8 cellular contexts compared by ENCODE assay signal in genomic region chr12:89708793-89709156, GRCh38. TPM values are rescaled to one million over a fixed set of nuclear protein-coding genes. Genes with fewer than 3 reads are reported as not detected.
DNase-seq lines count a peak whose midpoint lies in the region; ATAC-seq and TF ChIP-seq lines count a peak whose summit lies in the region.

TSS of gene ATP2B1 (minus strand) at chr12:89708838. CDS start at chr12:89655886, 52,952 bp downstream.

- H3K27me3 ChIP-seq in liver (ENCODE audit: control insufficient read depth in 4 of 4, insufficient read depth in 4 of 4, low read length in 3 of 4): no peaks in the 10 kb centered on the region

- H3K36me3 Mint-ChIP-seq in dendritic cell treated with granulocyte-macrophage colony-stimulating factor and Interleukin-4, amounts not matched to agents 40 ng/mL and 50 ng/mL, for 4 days (ENCODE audit: low read depth): peaks cover 59% of the 10 kb centered on the region

- H3K9me3 Mint-ChIP-seq in dendritic cell treated with granulocyte-macrophage colony-stimulating factor and Interleukin-4, amounts not matched to agents 40 ng/mL and 50 ng/mL, for 4 days: peaks cover 6% of the 10 kb centered on the region

- peak within 1 kb of the TSS; percentile 84 to 98 (median 87) for H3K4me3 ChIP-seq in liver (ENCODE audit: low read depth in 1 of 3, low read length in 3 of 3)

- H3K27ac ChIP-seq in liver (ENCODE audit: low read depth in 1 of 2, low read length in 2 of 2): peak within 1 kb of the TSS; percentile 80 to 95

- no peaks in the 10 kb centered on the region for H3K36me3 ChIP-seq in liver (ENCODE audit: control insufficient read depth in 4 of 4, insufficient read depth in 3 of 4, low read depth in 1 of 4, low read length in 3 of 4)

- ATAC-seq in GM19023 (IDR thresholded peaks at IDR 0.05; ENCODE audit: unreplicated experiment) (peak; percentile 56), HG03196 (IDR thresholded peaks at IDR 0.05; ENCODE audit: unreplicated experiment) (peak; percentile 61)

- peaks cover 16% of the 10 kb centered on the region for H3K4me1 Mint-ChIP-seq in dendritic cell treated with granulocyte-macrophage colony-stimulating factor and Interleukin-4, amounts not matched to agents 40 ng/mL and 50 ng/mL, for 4 days (ENCODE audit: low read depth)

- peak within 1 kb of the TSS; percentile 99 for H3K4me3 Mint-ChIP-seq in dendritic cell treated with granulocyte-macrophage colony-stimulating factor and Interleukin-4, amounts not matched to agents 40 ng/mL and 50 ng/mL, for 4 days

- peak in 1 of 2 donors; percentile 39 for TF ChIP-seq RAD21 in liver (IDR thresholded peaks at IDR 0.05)

- H3K9ac ChIP-seq in liver (ENCODE audit: low read depth in 1 of 2, low read length in 2 of 2): peak within 1 kb of the TSS; percentile 67 to 77

- DNase-seq in AG20443 (ENCODE audit: low spot score): peak; percentile 92
- DNase-seq in NCI-H526 (lab: John Stamatoyannopoulos, UW): peak; percentile 51 to 93
- DNase-seq in activated CD4-positive, alpha-beta T cell treated with anti-CD3 and anti-CD28 coated beads, Interleukin-2, amount 50 U/mL, for 24 hours (ENCODE audit: low read depth in 1 of 2, low spot score in 1 of 2): peak; percentile 59 to 65
- DNase-seq in stimulated activated CD4-positive, alpha-beta T cell treated with anti-CD3 and anti-CD28 coated beads, Interleukin-4, amount 100 ng/mL, for 4 hours: peak; percentile 76 to 78

- H3K4me1 ChIP-seq in liver (ENCODE audit: control insufficient read depth in 4 of 4, insufficient read depth in 4 of 4, low read length in 3 of 4): peaks cover 0 to 16% (median 7%) of the 10 kb centered on the region in 4 donors

- intact Hi-C loops in dendritic cell treated with granulocyte-macrophage colony-stimulating factor and Interleukin-4, amounts not matched to agents 40 ng/mL and 50 ng/mL, for 4 days (cut with micrococcal nuclease): loop anchor here (1.0 kb wide), 2 partner anchors 48 to 156 kb away; no protein-coding TSS in a partner anchor

- H3K9me3 ChIP-seq in liver (ENCODE audit: control insufficient read depth in 4 of 4, low read length in 3 of 4): no peaks in the 10 kb centered on the region

- under 1% methylated on average over 55 of the region's 55 CpGs for WGBS in liver

- H3K27me3 Mint-ChIP-seq in dendritic cell treated with granulocyte-macrophage colony-stimulating factor and Interleukin-4, amounts not matched to agents 40 ng/mL and 50 ng/mL, for 4 days: no peaks in the 10 kb centered on the region

- no peak for TF ChIP-seq CTCF in liver (IDR thresholded peaks at IDR 0.05; ENCODE audit: low read depth, low read length, missing input control)

- H3K27ac Mint-ChIP-seq in dendritic cell treated with granulocyte-macrophage colony-stimulating factor and Interleukin-4, amounts not matched to agents 40 ng/mL and 50 ng/mL, for 4 days: peak within 1 kb of the TSS; percentile 100

TF ChIP-seq in liver, 16 proteins besides CTCF, POLR2A, EP300 and RAD21:
- no peak for TF ChIP-seq TAF1 (conservative IDR thresholded peaks at IDR 0.05)
- no peak for TF ChIP-seq GABPA (IDR thresholded peaks at IDR 0.05 in 1 of 2, conservative IDR thresholded peaks at IDR 0.05 in 1 of 2)
- TF ChIP-seq REST (IDR thresholded peaks at IDR 0.05): no peak
- no peak for TF ChIP-seq NR2F2 (IDR thresholded peaks at IDR 0.05)
- no peak for TF ChIP-seq EGR1 (IDR thresholded peaks at IDR 0.05; ENCODE audit: low read depth in 2 of 2)
- TF ChIP-seq JUND (IDR thresholded peaks at IDR 0.05): no peak
- TF ChIP-seq FOXA1 (IDR thresholded peaks at IDR 0.05): no peak
- TF ChIP-seq HNF4A (conservative IDR thresholded peaks at IDR 0.05): no peak
- no peak for TF ChIP-seq ATF3 (IDR thresholded peaks at IDR 0.05)
- TF ChIP-seq SP1 (IDR thresholded peaks at IDR 0.05): no peak

RNA-seq across cellular contexts. Expression of gene ATP2B1, which starts in this region (rescaled TPM):
- 10 to 100 TPM; 26.0 to 41.1 TPM for total RNA-seq in liver
- polyA plus RNA-seq in liver: 10 to 100 TPM in 1 of 2 donors, 1 to 10 TPM in 1; 7.3 to 19.6 TPM

Comparison
In these comparisons a context has a peak if more than half of its experiments do, and no peak if none do; other contexts are left out.
1. Peak in every context shown above with its lines: DNase-seq, ATAC-seq, H3K4me3 ChIP-seq and H3K27ac ChIP-seq.